ENCODE assay signal across 8 cellular contexts in the genomic region with DNA sequence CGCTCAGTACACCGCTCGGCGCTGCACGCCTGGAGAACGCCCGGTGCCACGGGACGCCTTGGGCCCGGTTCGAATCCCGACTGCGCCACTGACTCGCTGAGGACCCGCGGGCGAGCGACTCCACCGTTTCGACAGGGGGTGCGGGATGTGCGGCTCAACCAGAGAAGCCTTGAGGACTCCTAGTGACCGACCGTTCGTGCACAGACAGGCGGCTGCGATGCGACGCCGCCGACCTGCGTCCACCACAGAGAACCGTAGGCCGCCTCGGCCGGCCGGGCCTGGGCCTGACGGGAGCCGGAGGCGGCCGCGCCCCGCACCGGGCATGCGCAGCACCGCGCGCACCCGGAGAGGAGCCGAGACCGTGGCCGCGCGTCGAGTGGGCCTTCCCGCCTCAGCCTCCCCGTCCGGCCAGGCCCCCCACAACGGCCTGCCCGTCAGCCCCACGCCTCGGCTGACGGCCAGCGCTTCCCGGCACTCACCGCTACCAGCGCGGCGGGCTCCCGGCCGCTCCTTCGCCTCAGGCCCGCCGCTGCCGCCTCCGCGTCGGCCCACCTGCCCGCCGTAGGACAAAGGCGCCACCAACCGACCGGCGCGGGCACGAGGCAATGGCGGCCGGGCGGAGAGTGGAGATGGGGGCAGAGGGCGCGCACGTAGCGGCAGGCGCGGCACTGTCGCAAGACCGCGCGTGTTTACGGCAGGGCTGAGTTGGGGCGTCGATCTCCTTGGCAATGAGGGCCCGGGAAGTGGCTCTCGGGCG. TPM values are rescaled to one million over a fixed set of nuclear protein-coding genes. Genes with fewer than 3 reads are reported as not detected.
DNase-seq lines count a peak whose midpoint lies in the region; ATAC-seq and TF ChIP-seq lines count a peak whose summit lies in the region.

A gene (minus strand): TSS at position 625 of the 757 bp plus-strand sequence. CDS start 10,538 bp downstream, outside the sequence.

- ATAC-seq in GM18873 (IDR thresholded peaks at IDR 0.05; ENCODE audit: low FRiP score, unreplicated experiment) (peak; percentile 79), HG03139 (IDR thresholded peaks at IDR 0.05; ENCODE audit: unreplicated experiment) (peak; percentile 86)

- peak within 1 kb of the TSS; percentile 99 for H3K27ac ChIP-seq in WERI-Rb-1
- H3K27ac ChIP-seq in mammary epithelial cell (ENCODE audit: insufficient read depth, low read depth, low read length), result peak within 1 kb of the TSS; percentile 87
- H3K27ac ChIP-seq in smooth muscle cell (ENCODE audit: low read depth), result peak within 1 kb of the TSS; percentile 93

- peaks cover 20% of the 10 kb centered on the region for H3K4me1 ChIP-seq in mammary epithelial cell (ENCODE audit: insufficient read depth, low read length)
- peaks cover 22% of the 10 kb centered on the region for H3K4me1 ChIP-seq in smooth muscle cell (ENCODE audit: low read depth)

- peak; percentile 78 for DNase-seq in AG04449 (ENCODE audit: low read depth, low spot score)
- DNase-seq in NCI-H2196 treated with DMSO at 0.1 percent for 48 hours (lab: John Stamatoyannopoulos, UW; ENCODE audit: unreplicated experiment), result peak; percentile 96
- peak; percentile 96 for DNase-seq in WERI-Rb-1
- DNase-seq in mammary epithelial cell, result peak; percentile 94
- peak; percentile 97 for DNase-seq in iPS-NIHi11 (ENCODE audit: low spot score)
- peak; percentile 87 for DNase-seq in smooth muscle cell (lab: John Stamatoyannopoulos, UW; ENCODE audit: unreplicated experiment)

- dilution Hi-C loops in mammary epithelial cell (cut with HindIII; ENCODE audit: low sequenced_read_pairs), result no loop called here

- H2AFZ ChIP-seq in mammary epithelial cell (ENCODE audit: low read depth, low read length) (peak within 1 kb of the TSS; percentile 94), smooth muscle cell (ENCODE audit: low read depth) (peak within 1 kb of the TSS; percentile 73)

- CTCF ChIA-PET in AG04449 (lab: Yijun Ruan, JAX), result interaction anchor here (1.3 to 2.5 kb wide), 9 partner anchors 9 to 318 kb away, joined by 3 to 17 read pairs (median 6); no protein-coding TSS in a partner anchor
- CTCF ChIA-PET in mammary epithelial cell (lab: Charles Lee; ENCODE audit: low non-redundant PET), result no interaction called here

- H3K36me3 ChIP-seq in WERI-Rb-1 (peaks cover 17% of the 10 kb centered on the region), mammary epithelial cell (ENCODE audit: insufficient read depth, low read length) (no peaks in the 10 kb centered on the region), smooth muscle cell (ENCODE audit: low read depth) (no peaks in the 10 kb centered on the region)

- H3K4me2 ChIP-seq in mammary epithelial cell (ENCODE audit: insufficient read depth, low read depth, low read length), result peak within 1 kb of the TSS; percentile 88
- peak within 1 kb of the TSS; percentile 89 for H3K4me2 ChIP-seq in smooth muscle cell

- no peaks in the 10 kb centered on the region for H3K27me3 ChIP-seq in WERI-Rb-1 (ENCODE audit: insufficient read depth, low read depth, severe bottlenecking)
- no peaks in the 10 kb centered on the region for H3K27me3 ChIP-seq in mammary epithelial cell (ENCODE audit: insufficient read depth, low read length)
- no peaks in the 10 kb centered on the region for H3K27me3 ChIP-seq in smooth muscle cell (ENCODE audit: low read depth)

- H3K9me3 ChIP-seq in WERI-Rb-1 (ENCODE audit: severe bottlenecking) (no peaks in the 10 kb centered on the region), mammary epithelial cell (replicated peaks; ENCODE audit: insufficient read depth, low read length) (no peaks in the 10 kb centered on the region), smooth muscle cell (replicated peaks; ENCODE audit: low read depth) (no peaks in the 10 kb centered on the region)

- H3K9ac ChIP-seq in mammary epithelial cell (ENCODE audit: insufficient read depth, low read length) (peak within 1 kb of the TSS; percentile 84), smooth muscle cell (ENCODE audit: low read depth) (peak within 1 kb of the TSS; percentile 95)

- POLR2A ChIA-PET in AG04449 (lab: Yijun Ruan, JAX), result no interaction called here

- no peaks in the 10 kb centered on the region for H3F3A ChIP-seq in smooth muscle cell (ENCODE audit: low read depth)

- BruUV-seq in mammary epithelial cell (replicated peaks; lab: Mats Ljungman, UMichigan), result no TSS peak

- H3K4me3 ChIP-seq in AG04449 (ENCODE audit: low read depth, low read length) (peak within 1 kb of the TSS; percentile 92), WERI-Rb-1 (ENCODE audit: low read depth, low read length) (peak within 1 kb of the TSS; percentile 75), mammary epithelial cell (replicated peaks in 1 of 3; ENCODE audit: insufficient read depth in 1 of 3, low read depth in 2 of 3, low read length in 3 of 3) (peak within 1 kb of the TSS; percentile 91 to 94 (median 91)), smooth muscle cell (peak within 1 kb of the TSS; percentile 68)

- H3K79me2 ChIP-seq in mammary epithelial cell (ENCODE audit: insufficient read depth, low read length) (peaks cover 51% of the 10 kb centered on the region), smooth muscle cell (ENCODE audit: low read depth) (peaks cover 45% of the 10 kb centered on the region)

- WGBS in mammary epithelial cell (ENCODE audit: low coverage, missing lambda C conversion rate), result 0% methylated on average over 3 of the region's 105 CpGs
- under 1% methylated on average over 74 of the region's 105 CpGs for WGBS in smooth muscle cell (ENCODE audit: low lambda C conversion rate)

- H4K20me1 ChIP-seq in mammary epithelial cell (ENCODE audit: insufficient read depth, low read length) (peaks cover 6% of the 10 kb centered on the region), smooth muscle cell (ENCODE audit: low read depth) (peaks cover 48% of the 10 kb centered on the region)

- in situ Hi-C loops in mammary epithelial cell (cut with MboI; ENCODE audit: low sequenced_read_pairs in 2 of 2), result loop anchor here in 1 of 2 donors (25.0 kb wide), 1 partner anchor 277 kb away; a partner anchor contains a TSS

- peak; percentile 35 for TF ChIP-seq CTCF in AG04449 (IDR thresholded peaks at IDR 0.05; ENCODE audit: insufficient read depth, low read length, missing control alignments)
- TF ChIP-seq CTCF in WERI-Rb-1 (IDR thresholded peaks at IDR 0.05; ENCODE audit: low read depth, low read length), result peak; percentile 36; the same call in 1 of the 2 replicates
- peak; percentile 9 to 48 for TF ChIP-seq CTCF in mammary epithelial cell (conservative IDR thresholded peaks at IDR 0.05 in 1 of 2, IDR thresholded peaks at IDR 0.05 in 1 of 2; ENCODE audit: extremely low read depth in 1 of 2, insufficient read depth in 1 of 2, low read depth in 1 of 2, low read length in 2 of 2)
- peak; percentile 21 for TF ChIP-seq CTCF in smooth muscle cell (IDR thresholded peaks at IDR 0.05; ENCODE audit: borderline replicate concordance, insufficient read depth, poor library complexity, severe bottlenecking)

- intact Hi-C loops in mammary epithelial cell (cut with micrococcal nuclease), result loop anchor here (2.0 to 10.0 kb wide), 6 partner anchors 67 to 295 kb away; a partner anchor contains a TSS

RNA-seq across cellular contexts. Expression of the gene that starts here (rescaled TPM):
- total RNA-seq in mammary epithelial cell, result 10 to 100 TPM; 11.2 to 17.8 TPM
- polyA plus RNA-seq in mammary epithelial cell, result 17.4 TPM
- polyA minus RNA-seq in mammary epithelial cell, result 20.1 TPM
- total RNA-seq in smooth muscle cell, result 9.5 and 11.4 TPM in 2 replicates
- polyA plus RNA-seq in smooth muscle cell, result 8.3 and 10.5 TPM in 2 replicates

Comparison
In these comparisons a context has a peak if more than half of its experiments do, and no peak if none do; other contexts are left out.
1. Peak in every context shown above with its lines: DNase-seq, ATAC-seq, H3K4me3 ChIP-seq and H3K27ac ChIP-seq.